In the genomic region with DNA sequence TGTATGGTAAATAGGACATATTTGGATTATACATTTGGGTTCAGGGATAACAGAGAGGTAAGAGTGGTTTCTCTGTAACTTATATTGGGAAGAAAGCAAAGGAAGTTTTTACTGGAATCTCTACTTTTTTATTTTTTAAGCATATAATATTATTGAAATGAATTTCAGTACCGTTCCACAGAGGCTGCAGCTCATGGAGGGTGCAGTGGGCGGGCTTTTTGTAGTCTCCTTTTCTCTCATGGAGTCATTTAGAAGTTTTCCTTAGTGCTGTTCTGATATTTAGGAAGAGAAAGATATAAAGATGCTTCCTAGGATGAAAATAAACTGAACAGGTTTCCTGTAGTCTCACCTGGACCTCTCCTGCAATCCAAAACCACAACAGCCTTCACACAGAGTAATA, we compare ENCODE assay signal across 2 cellular contexts.
TF ChIP-seq lines count a peak whose summit lies in the region.

No MANE protein-coding gene starts in this region.

TF ChIP-seq in SK-N-SH, 30 proteins besides CTCF, POLR2A, EP300 and RAD21:
- TF ChIP-seq, protein P1, sequence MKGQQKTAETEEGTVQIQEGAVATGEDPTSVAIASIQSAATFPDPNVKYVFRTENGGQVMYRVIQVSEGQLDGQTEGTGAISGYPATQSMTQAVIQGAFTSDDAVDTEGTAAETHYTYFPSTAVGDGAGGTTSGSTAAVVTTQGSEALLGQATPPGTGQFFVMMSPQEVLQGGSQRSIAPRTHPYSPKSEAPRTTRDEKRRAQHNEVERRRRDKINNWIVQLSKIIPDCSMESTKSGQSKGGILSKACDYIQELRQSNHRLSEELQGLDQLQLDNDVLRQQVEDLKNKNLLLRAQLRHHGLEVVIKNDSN (IDR thresholded peaks at IDR 0.05; ENCODE audit: borderline replicate concordance, low read depth) = no peak
- TF ChIP-seq EZH2phosphoT487 (IDR thresholded peaks at IDR 0.05; ENCODE audit: borderline replicate concordance, low read depth) = no peak
- TF ChIP-seq FOXM1 (IDR thresholded peaks at IDR 0.05; ENCODE audit: low read depth) = no peak
- no peak for TF ChIP-seq RXRA (IDR thresholded peaks at IDR 0.05; ENCODE audit: borderline replicate concordance, low read depth)
- TF ChIP-seq SMC3 (IDR thresholded peaks at IDR 0.05; ENCODE audit: low read depth, low read length) = no peak
- TF ChIP-seq JUND (IDR thresholded peaks at IDR 0.05) = no peak
- TF ChIP-seq GATA2 (CRISPR knock-in tag; IDR thresholded peaks at IDR 0.05) = no peak
- TF ChIP-seq TAF1 (IDR thresholded peaks at IDR 0.05; ENCODE audit: borderline replicate concordance, low read depth, low read length) = no peak
- no peak for TF ChIP-seq POLR2AphosphoS5 (IDR thresholded peaks at IDR 0.05; ENCODE audit: low read depth, low read length)
- no peak for TF ChIP-seq MXI1 (IDR thresholded peaks at IDR 0.05; ENCODE audit: low read depth, low read length)
- TF ChIP-seq FOSL2 (IDR thresholded peaks at IDR 0.05; ENCODE audit: borderline replicate concordance, low read depth) = no peak
- TF ChIP-seq FOXJ3 (CRISPR knock-in tag; IDR thresholded peaks at IDR 0.05) = no peak
- no peak for TF ChIP-seq RCOR1 (IDR thresholded peaks at IDR 0.05; ENCODE audit: low read length)
- no peak for TF ChIP-seq GABPA (IDR thresholded peaks at IDR 0.05; ENCODE audit: low read depth)
- TF ChIP-seq, protein P2, sequence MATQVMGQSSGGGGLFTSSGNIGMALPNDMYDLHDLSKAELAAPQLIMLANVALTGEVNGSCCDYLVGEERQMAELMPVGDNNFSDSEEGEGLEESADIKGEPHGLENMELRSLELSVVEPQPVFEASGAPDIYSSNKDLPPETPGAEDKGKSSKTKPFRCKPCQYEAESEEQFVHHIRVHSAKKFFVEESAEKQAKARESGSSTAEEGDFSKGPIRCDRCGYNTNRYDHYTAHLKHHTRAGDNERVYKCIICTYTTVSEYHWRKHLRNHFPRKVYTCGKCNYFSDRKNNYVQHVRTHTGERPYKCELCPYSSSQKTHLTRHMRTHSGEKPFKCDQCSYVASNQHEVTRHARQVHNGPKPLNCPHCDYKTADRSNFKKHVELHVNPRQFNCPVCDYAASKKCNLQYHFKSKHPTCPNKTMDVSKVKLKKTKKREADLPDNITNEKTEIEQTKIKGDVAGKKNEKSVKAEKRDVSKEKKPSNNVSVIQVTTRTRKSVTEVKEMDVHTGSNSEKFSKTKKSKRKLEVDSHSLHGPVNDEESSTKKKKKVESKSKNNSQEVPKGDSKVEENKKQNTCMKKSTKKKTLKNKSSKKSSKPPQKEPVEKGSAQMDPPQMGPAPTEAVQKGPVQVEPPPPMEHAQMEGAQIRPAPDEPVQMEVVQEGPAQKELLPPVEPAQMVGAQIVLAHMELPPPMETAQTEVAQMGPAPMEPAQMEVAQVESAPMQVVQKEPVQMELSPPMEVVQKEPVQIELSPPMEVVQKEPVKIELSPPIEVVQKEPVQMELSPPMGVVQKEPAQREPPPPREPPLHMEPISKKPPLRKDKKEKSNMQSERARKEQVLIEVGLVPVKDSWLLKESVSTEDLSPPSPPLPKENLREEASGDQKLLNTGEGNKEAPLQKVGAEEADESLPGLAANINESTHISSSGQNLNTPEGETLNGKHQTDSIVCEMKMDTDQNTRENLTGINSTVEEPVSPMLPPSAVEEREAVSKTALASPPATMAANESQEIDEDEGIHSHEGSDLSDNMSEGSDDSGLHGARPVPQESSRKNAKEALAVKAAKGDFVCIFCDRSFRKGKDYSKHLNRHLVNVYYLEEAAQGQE (IDR thresholded peaks at IDR 0.05; ENCODE audit: low read depth, low read length) = no peak
- TF ChIP-seq, protein P3, sequence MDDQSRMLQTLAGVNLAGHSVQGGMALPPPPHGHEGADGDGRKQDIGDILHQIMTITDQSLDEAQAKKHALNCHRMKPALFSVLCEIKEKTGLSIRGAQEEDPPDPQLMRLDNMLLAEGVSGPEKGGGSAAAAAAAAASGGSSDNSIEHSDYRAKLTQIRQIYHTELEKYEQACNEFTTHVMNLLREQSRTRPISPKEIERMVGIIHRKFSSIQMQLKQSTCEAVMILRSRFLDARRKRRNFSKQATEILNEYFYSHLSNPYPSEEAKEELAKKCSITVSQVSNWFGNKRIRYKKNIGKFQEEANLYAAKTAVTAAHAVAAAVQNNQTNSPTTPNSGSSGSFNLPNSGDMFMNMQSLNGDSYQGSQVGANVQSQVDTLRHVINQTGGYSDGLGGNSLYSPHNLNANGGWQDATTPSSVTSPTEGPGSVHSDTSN (IDR thresholded peaks at IDR 0.05) = no peak
- TF ChIP-seq SIN3A (IDR thresholded peaks at IDR 0.05; ENCODE audit: borderline replicate concordance, low read depth, low read length) = no peak
- TF ChIP-seq YY1 (IDR thresholded peaks at IDR 0.05; ENCODE audit: low read depth) = no peak
- no peak for TF ChIP-seq NRF1 (IDR thresholded peaks at IDR 0.05; ENCODE audit: low read depth, low read length)
- no peak for TF ChIP-seq NFIC (IDR thresholded peaks at IDR 0.05; ENCODE audit: borderline replicate concordance)
TF ChIP-seq in SK-N-SH: peak in this region for 0.

TF ChIP-seq in SK-N-SH treated with all-trans-retinoic acid at 6 μM for 48 hours, 23 proteins besides CTCF, POLR2A, EP300 and RAD21:
- TF ChIP-seq, protein P4, sequence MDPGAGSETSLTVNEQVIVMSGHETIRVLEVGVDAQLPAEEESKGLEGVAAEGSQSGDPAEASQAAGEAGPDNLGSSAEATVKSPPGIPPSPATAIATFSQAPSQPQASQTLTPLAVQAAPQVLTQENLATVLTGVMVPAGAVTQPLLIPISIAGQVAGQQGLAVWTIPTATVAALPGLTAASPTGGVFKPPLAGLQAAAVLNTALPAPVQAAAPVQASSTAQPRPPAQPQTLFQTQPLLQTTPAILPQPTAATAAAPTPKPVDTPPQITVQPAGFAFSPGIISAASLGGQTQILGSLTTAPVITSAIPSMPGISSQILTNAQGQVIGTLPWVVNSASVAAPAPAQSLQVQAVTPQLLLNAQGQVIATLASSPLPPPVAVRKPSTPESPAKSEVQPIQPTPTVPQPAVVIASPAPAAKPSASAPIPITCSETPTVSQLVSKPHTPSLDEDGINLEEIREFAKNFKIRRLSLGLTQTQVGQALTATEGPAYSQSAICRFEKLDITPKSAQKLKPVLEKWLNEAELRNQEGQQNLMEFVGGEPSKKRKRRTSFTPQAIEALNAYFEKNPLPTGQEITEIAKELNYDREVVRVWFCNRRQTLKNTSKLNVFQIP (CRISPR knock-in tag; IDR thresholded peaks at IDR 0.05; ENCODE audit: borderline replicate concordance, low read depth) = no peak
- TF ChIP-seq, protein P5, sequence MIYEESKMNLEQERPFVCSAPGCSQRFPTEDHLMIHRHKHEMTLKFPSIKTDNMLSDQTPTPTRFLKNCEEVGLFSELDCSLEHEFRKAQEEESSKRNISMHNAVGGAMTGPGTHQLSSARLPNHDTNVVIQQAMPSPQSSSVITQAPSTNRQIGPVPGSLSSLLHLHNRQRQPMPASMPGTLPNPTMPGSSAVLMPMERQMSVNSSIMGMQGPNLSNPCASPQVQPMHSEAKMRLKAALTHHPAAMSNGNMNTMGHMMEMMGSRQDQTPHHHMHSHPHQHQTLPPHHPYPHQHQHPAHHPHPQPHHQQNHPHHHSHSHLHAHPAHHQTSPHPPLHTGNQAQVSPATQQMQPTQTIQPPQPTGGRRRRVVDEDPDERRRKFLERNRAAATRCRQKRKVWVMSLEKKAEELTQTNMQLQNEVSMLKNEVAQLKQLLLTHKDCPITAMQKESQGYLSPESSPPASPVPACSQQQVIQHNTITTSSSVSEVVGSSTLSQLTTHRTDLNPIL (CRISPR knock-in tag; IDR thresholded peaks at IDR 0.05; ENCODE audit: low read depth) = no peak
- TF ChIP-seq CSDC2 (CRISPR knock-in tag; IDR thresholded peaks at IDR 0.05) (no peak), GLIS3 (CRISPR knock-in tag; IDR thresholded peaks at IDR 0.05) (no peak), SNAI2 (CRISPR knock-in tag; IDR thresholded peaks at IDR 0.05) (no peak), ESRRG (CRISPR knock-in tag; IDR thresholded peaks at IDR 0.05) (no peak), OSR1 (CRISPR knock-in tag; IDR thresholded peaks at IDR 0.05) (no peak), RARB (CRISPR knock-in tag; IDR thresholded peaks at IDR 0.05) (no peak)
